Comparison of ENCODE assay signal across 1 cellular context in genomic region chr1:42013881-42014470, GRCh38.
TF ChIP-seq lines count a peak whose summit lies in the region.

No MANE protein-coding gene starts in this region.

TF ChIP-seq in GM12878, 131 proteins besides CTCF, POLR2A, EP300 and RAD21:
- TF ChIP-seq ZNF217 (IDR thresholded peaks at IDR 0.05) = no peak
- TF ChIP-seq HCFC1 (IDR thresholded peaks at IDR 0.05; ENCODE audit: low read length) = no peak
- TF ChIP-seq KLF5 (IDR thresholded peaks at IDR 0.05; ENCODE audit: partially characterized antibody) = no peak
- peak; percentile 33; the same call in 1 of the 2 replicates for TF ChIP-seq EED (IDR thresholded peaks at IDR 0.05; ENCODE audit: low read depth)
- no peak for TF ChIP-seq ZNF24 (IDR thresholded peaks at IDR 0.05)
- 0 out of 2 replicates have a peak, but pooled peaks have one; percentile 33 for TF ChIP-seq HDGF (IDR thresholded peaks at IDR 0.05)
- TF ChIP-seq PAX8 (IDR thresholded peaks at IDR 0.05) = no peak
TF ChIP-seq in GM12878: peak in this region for 2.
